Comparison of ENCODE assay signal across 1 cellular context in the genomic region with DNA sequence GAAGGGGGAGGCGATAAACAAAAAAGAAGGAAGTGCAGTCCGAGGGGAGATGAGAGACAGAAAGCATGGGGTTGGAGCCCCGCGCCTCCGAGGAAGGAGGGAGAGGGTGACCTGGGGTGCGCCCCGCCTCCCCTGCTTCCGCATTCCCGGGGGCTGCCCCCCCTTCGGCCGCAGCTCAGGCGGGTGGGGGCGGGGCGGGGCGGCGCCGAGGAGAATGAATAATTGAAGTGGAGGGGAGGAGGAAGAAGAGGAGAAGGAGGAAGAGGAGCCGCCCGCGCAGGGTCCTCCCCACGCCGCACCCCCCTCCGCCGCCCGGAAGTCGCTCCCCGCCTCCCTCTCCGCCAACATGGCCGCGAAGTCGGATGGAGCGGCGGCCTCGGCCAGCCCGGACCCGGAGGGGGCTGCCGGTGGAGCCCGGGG.
TF ChIP-seq lines count a peak whose summit lies in the region.

A gene with protein sequence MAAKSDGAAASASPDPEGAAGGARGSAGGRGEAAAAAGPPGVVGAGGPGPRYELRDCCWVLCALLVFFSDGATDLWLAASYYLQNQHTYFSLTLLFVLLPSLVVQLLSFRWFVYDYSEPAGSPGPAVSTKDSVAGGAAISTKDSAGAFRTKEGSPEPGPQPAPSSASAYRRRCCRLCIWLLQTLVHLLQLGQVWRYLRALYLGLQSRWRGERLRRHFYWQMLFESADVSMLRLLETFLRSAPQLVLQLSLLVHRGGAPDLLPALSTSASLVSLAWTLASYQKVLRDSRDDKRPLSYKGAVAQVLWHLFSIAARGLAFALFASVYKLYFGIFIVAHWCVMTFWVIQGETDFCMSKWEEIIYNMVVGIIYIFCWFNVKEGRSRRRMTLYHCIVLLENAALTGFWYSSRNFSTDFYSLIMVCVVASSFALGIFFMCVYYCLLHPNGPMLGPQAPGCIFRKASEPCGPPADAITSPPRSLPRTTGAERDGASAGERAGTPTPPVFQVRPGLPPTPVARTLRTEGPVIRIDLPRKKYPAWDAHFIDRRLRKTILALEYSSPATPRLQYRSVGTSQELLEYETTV (plus strand): TSS at position 322 of the 420 bp plus-strand sequence. CDS start 25 bp downstream, at position 347.

TF ChIP-seq in HEK293, 187 proteins besides CTCF, POLR2A, EP300 and RAD21 (continued from another document):
- TF ChIP-seq, protein P1, sequence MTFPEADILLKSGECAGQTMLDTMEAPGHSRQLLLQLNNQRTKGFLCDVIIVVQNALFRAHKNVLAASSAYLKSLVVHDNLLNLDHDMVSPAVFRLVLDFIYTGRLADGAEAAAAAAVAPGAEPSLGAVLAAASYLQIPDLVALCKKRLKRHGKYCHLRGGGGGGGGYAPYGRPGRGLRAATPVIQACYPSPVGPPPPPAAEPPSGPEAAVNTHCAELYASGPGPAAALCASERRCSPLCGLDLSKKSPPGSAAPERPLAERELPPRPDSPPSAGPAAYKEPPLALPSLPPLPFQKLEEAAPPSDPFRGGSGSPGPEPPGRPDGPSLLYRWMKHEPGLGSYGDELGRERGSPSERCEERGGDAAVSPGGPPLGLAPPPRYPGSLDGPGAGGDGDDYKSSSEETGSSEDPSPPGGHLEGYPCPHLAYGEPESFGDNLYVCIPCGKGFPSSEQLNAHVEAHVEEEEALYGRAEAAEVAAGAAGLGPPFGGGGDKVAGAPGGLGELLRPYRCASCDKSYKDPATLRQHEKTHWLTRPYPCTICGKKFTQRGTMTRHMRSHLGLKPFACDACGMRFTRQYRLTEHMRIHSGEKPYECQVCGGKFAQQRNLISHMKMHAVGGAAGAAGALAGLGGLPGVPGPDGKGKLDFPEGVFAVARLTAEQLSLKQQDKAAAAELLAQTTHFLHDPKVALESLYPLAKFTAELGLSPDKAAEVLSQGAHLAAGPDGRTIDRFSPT (tag by site-specific recombination; IDR thresholded peaks at IDR 0.05) = no peak
- TF ChIP-seq, protein P2, sequence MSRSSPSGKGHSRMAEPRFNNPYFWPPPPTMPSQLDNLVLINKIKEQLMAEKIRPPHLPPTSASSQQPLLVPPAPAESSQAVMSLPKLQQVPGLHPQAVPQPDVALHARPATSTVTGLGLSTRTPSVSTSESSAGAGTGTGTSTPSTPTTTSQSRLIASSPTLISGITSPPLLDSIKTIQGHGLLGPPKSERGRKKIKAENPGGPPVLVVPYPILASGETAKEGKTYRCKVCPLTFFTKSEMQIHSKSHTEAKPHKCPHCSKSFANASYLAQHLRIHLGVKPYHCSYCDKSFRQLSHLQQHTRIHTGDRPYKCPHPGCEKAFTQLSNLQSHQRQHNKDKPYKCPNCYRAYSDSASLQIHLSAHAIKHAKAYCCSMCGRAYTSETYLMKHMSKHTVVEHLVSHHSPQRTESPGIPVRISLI (tag by site-specific recombination; IDR thresholded peaks at IDR 0.05) = no peak
- no peak for TF ChIP-seq ZNF214 (tag by site-specific recombination; IDR thresholded peaks at IDR 0.05; ENCODE audit: borderline replicate concordance)
- TF ChIP-seq GLI4 (tag by site-specific recombination; IDR thresholded peaks at IDR 0.05) = no peak
- TF ChIP-seq KLF1 (tag by site-specific recombination; IDR thresholded peaks at IDR 0.05) = peak; percentile 54
- TF ChIP-seq, protein P3, sequence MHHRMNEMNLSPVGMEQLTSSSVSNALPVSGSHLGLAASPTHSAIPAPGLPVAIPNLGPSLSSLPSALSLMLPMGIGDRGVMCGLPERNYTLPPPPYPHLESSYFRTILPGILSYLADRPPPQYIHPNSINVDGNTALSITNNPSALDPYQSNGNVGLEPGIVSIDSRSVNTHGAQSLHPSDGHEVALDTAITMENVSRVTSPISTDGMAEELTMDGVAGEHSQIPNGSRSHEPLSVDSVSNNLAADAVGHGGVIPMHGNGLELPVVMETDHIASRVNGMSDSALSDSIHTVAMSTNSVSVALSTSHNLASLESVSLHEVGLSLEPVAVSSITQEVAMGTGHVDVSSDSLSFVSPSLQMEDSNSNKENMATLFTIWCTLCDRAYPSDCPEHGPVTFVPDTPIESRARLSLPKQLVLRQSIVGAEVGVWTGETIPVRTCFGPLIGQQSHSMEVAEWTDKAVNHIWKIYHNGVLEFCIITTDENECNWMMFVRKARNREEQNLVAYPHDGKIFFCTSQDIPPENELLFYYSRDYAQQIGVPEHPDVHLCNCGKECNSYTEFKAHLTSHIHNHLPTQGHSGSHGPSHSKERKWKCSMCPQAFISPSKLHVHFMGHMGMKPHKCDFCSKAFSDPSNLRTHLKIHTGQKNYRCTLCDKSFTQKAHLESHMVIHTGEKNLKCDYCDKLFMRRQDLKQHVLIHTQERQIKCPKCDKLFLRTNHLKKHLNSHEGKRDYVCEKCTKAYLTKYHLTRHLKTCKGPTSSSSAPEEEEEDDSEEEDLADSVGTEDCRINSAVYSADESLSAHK (tag by site-specific recombination; IDR thresholded peaks at IDR 0.05) = no peak
- no peak for TF ChIP-seq ZSCAN30 (tag by site-specific recombination; IDR thresholded peaks at IDR 0.05)
- no peak for TF ChIP-seq BCL11B (tag by site-specific recombination; IDR thresholded peaks at IDR 0.05; ENCODE audit: low read depth)
- TF ChIP-seq ZNF2 (tag by site-specific recombination; IDR thresholded peaks at IDR 0.05) = no peak
- TF ChIP-seq KLF9 (tag by site-specific recombination; IDR thresholded peaks at IDR 0.05; ENCODE audit: low read depth) = no peak; the same call in 1 of the 2 replicates
- no peak for TF ChIP-seq ZNF610 (tag by site-specific recombination; IDR thresholded peaks at IDR 0.05; ENCODE audit: borderline replicate concordance)
- TF ChIP-seq, protein P4, sequence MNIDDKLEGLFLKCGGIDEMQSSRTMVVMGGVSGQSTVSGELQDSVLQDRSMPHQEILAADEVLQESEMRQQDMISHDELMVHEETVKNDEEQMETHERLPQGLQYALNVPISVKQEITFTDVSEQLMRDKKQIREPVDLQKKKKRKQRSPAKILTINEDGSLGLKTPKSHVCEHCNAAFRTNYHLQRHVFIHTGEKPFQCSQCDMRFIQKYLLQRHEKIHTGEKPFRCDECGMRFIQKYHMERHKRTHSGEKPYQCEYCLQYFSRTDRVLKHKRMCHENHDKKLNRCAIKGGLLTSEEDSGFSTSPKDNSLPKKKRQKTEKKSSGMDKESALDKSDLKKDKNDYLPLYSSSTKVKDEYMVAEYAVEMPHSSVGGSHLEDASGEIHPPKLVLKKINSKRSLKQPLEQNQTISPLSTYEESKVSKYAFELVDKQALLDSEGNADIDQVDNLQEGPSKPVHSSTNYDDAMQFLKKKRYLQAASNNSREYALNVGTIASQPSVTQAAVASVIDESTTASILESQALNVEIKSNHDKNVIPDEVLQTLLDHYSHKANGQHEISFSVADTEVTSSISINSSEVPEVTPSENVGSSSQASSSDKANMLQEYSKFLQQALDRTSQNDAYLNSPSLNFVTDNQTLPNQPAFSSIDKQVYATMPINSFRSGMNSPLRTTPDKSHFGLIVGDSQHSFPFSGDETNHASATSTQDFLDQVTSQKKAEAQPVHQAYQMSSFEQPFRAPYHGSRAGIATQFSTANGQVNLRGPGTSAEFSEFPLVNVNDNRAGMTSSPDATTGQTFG (tag by site-specific recombination; IDR thresholded peaks at IDR 0.05; ENCODE audit: borderline replicate concordance) = no peak
- TF ChIP-seq ZNF596 (tag by site-specific recombination; IDR thresholded peaks at IDR 0.05) = no peak
- TF ChIP-seq ZNF202 (tag by site-specific recombination; IDR thresholded peaks at IDR 0.05; ENCODE audit: borderline replicate concordance) = no peak
- TF ChIP-seq, protein P5, sequence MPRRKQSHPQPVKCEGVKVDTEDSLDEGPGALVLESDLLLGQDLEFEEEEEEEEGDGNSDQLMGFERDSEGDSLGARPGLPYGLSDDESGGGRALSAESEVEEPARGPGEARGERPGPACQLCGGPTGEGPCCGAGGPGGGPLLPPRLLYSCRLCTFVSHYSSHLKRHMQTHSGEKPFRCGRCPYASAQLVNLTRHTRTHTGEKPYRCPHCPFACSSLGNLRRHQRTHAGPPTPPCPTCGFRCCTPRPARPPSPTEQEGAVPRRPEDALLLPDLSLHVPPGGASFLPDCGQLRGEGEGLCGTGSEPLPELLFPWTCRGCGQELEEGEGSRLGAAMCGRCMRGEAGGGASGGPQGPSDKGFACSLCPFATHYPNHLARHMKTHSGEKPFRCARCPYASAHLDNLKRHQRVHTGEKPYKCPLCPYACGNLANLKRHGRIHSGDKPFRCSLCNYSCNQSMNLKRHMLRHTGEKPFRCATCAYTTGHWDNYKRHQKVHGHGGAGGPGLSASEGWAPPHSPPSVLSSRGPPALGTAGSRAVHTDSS (tag by site-specific recombination; IDR thresholded peaks at IDR 0.05) = peak; percentile 43; the same call in 1 of the 2 replicates
- TF ChIP-seq ZNF132 (tag by site-specific recombination; IDR thresholded peaks at IDR 0.05; ENCODE audit: borderline replicate concordance) = no peak
- no peak for TF ChIP-seq ZBTB20 (tag by site-specific recombination; IDR thresholded peaks at IDR 0.05)
- no peak for TF ChIP-seq ZNF391 (tag by site-specific recombination; IDR thresholded peaks at IDR 0.05; ENCODE audit: borderline replicate concordance, low read depth)
- no peak for TF ChIP-seq ZNF549 (tag by site-specific recombination; IDR thresholded peaks at IDR 0.05)
- TF ChIP-seq EGR2 (tag by site-specific recombination; IDR thresholded peaks at IDR 0.05; ENCODE audit: low read depth) = no peak; the same call in 1 of the 2 replicates
- no peak for TF ChIP-seq ZBTB48 (tag by site-specific recombination; IDR thresholded peaks at IDR 0.05)
- no peak for TF ChIP-seq ZNF623 (tag by site-specific recombination; IDR thresholded peaks at IDR 0.05)
- TF ChIP-seq REPIN1 (tag by site-specific recombination; IDR thresholded peaks at IDR 0.05; ENCODE audit: low read depth) = no peak
- TF ChIP-seq ZNF335 (tag by site-specific recombination; conservative IDR thresholded peaks at IDR 0.05) = peak; percentile 49; the same call in 1 of the 2 replicates
- TF ChIP-seq ZNF621 (tag by site-specific recombination; IDR thresholded peaks at IDR 0.05) = no peak
- peak; percentile 24; the same call in 1 of the 2 replicates for TF ChIP-seq GLIS2 (tag by site-specific recombination; IDR thresholded peaks at IDR 0.05)
- TF ChIP-seq ZNF792 (tag by site-specific recombination; IDR thresholded peaks at IDR 0.05) = no peak
- no peak for TF ChIP-seq ZFP41 (tag by site-specific recombination; IDR thresholded peaks at IDR 0.05; ENCODE audit: borderline replicate concordance)
- no peak for TF ChIP-seq ZNF239 (tag by site-specific recombination; IDR thresholded peaks at IDR 0.05)
- no peak for TF ChIP-seq SCRT1 (tag by site-specific recombination; IDR thresholded peaks at IDR 0.05; ENCODE audit: borderline replicate concordance)
- peak; percentile 74 for TF ChIP-seq SP3 (tag by site-specific recombination; IDR thresholded peaks at IDR 0.05)
- TF ChIP-seq, protein P6, sequence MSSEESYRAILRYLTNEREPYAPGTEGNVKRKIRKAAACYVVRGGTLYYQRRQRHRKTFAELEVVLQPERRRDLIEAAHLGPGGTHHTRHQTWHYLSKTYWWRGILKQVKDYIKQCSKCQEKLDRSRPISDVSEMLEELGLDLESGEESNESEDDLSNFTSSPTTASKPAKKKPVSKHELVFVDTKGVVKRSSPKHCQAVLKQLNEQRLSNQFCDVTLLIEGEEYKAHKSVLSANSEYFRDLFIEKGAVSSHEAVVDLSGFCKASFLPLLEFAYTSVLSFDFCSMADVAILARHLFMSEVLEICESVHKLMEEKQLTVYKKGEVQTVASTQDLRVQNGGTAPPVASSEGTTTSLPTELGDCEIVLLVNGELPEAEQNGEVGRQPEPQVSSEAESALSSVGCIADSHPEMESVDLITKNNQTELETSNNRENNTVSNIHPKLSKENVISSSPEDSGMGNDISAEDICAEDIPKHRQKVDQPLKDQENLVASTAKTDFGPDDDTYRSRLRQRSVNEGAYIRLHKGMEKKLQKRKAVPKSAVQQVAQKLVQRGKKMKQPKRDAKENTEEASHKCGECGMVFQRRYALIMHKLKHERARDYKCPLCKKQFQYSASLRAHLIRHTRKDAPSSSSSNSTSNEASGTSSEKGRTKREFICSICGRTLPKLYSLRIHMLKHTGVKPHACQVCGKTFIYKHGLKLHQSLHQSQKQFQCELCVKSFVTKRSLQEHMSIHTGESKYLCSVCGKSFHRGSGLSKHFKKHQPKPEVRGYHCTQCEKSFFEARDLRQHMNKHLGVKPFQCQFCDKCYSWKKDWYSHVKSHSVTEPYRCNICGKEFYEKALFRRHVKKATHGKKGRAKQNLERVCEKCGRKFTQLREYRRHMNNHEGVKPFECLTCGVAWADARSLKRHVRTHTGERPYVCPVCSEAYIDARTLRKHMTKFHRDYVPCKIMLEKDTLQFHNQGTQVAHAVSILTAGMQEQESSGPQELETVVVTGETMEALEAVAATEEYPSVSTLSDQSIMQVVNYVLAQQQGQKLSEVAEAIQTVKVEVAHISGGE (tag by site-specific recombination; conservative IDR thresholded peaks at IDR 0.05; ENCODE audit: low read depth) = no peak
